22 cellular contexts compared by ENCODE assay signal in genomic region chrX:141832247-141832646, GRCh38. TPM values are rescaled to one million over a fixed set of nuclear protein-coding genes. Genes with fewer than 3 reads are reported as not detected.
"Had no signal": no experiment of that assay in that cellular context is flagged by ENCODE, and none has a peak within 500 bp of the region (broad histone marks: within the 10 kb centered on the region; RNA-seq: fewer than 3 reads in every experiment).

No MANE protein-coding gene starts in this region.

- H3K27ac ChIP-seq: RWPE1 had no signal

- DNase-seq: Karpas-422, KG1, MG63, NCI-H1092, NCI-H1105 treated with DMSO at 0.1 percent for 48 hours, NCI-H1417 treated with DMSO at 0.1 percent for 48 hours, NCI-H146, NCI-H1694 treated with DMSO at 0.1 percent for 48 hours, NCI-H1930, NCI-H2081, NCI-H2107, NCI-H2227 treated with DMSO at 0.1 percent for 48 hours, NCI-H524, NCI-H526 treated with DMSO at 0.1 percent for 48 hours, NCI-H748 treated with DMSO at 0.1 percent for 48 hours, SHP77, SK-N-SH, T-helper 1 cell had no signal

- H3K27me3 ChIP-seq: MG63 had no signal

- H3K4me3 ChIP-seq: MG63 had no signal

- H3K9ac ChIP-seq: SK-N-SH had no signal

- H3K9me3 ChIP-seq: MG63, SK-N-SH had no signal

- H3K36me3 ChIP-seq: MG63 had no signal

- H3K4me2 ChIP-seq: SK-N-SH had no signal

RNA-seq across cellular contexts. Expression of gene MAGEC3, which starts 5.9 kb away (rescaled TPM):
- total RNA-seq: HT1080, NCI-H460, SK-MEL-5 had no signal
